23 cellular contexts compared by ENCODE assay signal in genomic region chr1:50354813-50355212, GRCh38.
DNase-seq lines count a peak whose midpoint lies in the region; ATAC-seq lines count a peak whose summit lies in the region.
"Had no signal": no experiment of that assay in that cellular context is flagged by ENCODE, and none has a peak within 500 bp of the region (broad histone marks: within the 10 kb centered on the region; RNA-seq: fewer than 3 reads in every experiment).

No MANE protein-coding gene starts in this region.

- no peaks in the 10 kb centered on the region for H3K4me1 ChIP-seq in trophoblast cell (ENCODE audit: control insufficient read depth in 1 of 2, insufficient read depth in 2 of 2, low read length in 2 of 2)
- H3K4me1 ChIP-seq: A549, Caco-2 had no signal

- no CpG with 5 or more reads among the region's 4 CpGs for WGBS in trophoblast cell (ENCODE audit: extremely low coverage, insufficient coverage, insufficient read length)

- H3K4me2 ChIP-seq in trophoblast cell (ENCODE audit: low read length) = no peak overlapping the region
- H3K4me2 ChIP-seq: A549 had no signal

- no peaks in the 10 kb centered on the region for H3K27me3 ChIP-seq in trophoblast cell (ENCODE audit: insufficient read depth, low read length)
- H3K27me3 ChIP-seq: BLaER1 treated with 17β-estradiol and CSF1 and Interleukin-3, amounts not matched to agents 10 nM and 100 nM had no signal

- no peaks in the 10 kb centered on the region for H3K79me2 ChIP-seq in trophoblast cell (ENCODE audit: control insufficient read depth, insufficient read depth, low read length, poor library complexity)

- H3K4ac ChIP-seq in trophoblast cell (ENCODE audit: low read depth, low read length) = no peak overlapping the region

- H3K79me1 ChIP-seq in trophoblast cell (ENCODE audit: low read length) = no peaks in the 10 kb centered on the region

- H4K91ac ChIP-seq in trophoblast cell (ENCODE audit: low read depth, low read length) = no peak overlapping the region

- H3K14ac ChIP-seq in trophoblast cell (ENCODE audit: low read length) = no peak overlapping the region

- H3K4me3 Mint-ChIP-seq in T-helper 17 cell = no peak overlapping the region
- H3K4me3 Mint-ChIP-seq: B cell; CD4-positive, alpha-beta T cell; CD8-positive, alpha-beta T cell had no signal

- peaks cover 4% of the 10 kb centered on the region for H3K4me1 Mint-ChIP-seq in T-helper 17 cell
- H3K4me1 Mint-ChIP-seq: B cell had no signal

- H3K27ac ChIP-seq in trophoblast cell (ENCODE audit: low read depth, low read length) = no peak overlapping the region
- H3K27ac ChIP-seq: 22Rv1; A549; BLaER1 treated with 17β-estradiol and CSF1 and Interleukin-3, amounts not matched to agents 10 nM and 100 nM; C4-2B had no signal

- peak overlapping the region; percentile 75 for H3K9ac ChIP-seq in trophoblast cell (ENCODE audit: low read length)
- H3K9ac ChIP-seq: BLaER1 treated with 17β-estradiol and CSF1 and Interleukin-3, amounts not matched to agents 10 nM and 100 nM had no signal

- no peak overlapping the region for H2AK5ac ChIP-seq in trophoblast cell (ENCODE audit: low read length)

- H2BK12ac ChIP-seq in trophoblast cell (ENCODE audit: low read length) = no peak overlapping the region

- no peaks in the 10 kb centered on the region for H3K36me3 ChIP-seq in trophoblast cell (ENCODE audit: control insufficient read depth in 1 of 2, insufficient read depth in 2 of 2, low read length in 2 of 2)
- H3K36me3 ChIP-seq: BLaER1 treated with 17β-estradiol and CSF1 and Interleukin-3, amounts not matched to agents 10 nM and 100 nM had no signal

- no peak overlapping the region for H4K12ac ChIP-seq in trophoblast cell (ENCODE audit: low read depth, low read length)

- peaks cover 3% of the 10 kb centered on the region for H3K9me3 ChIP-seq in trophoblast cell (ENCODE audit: insufficient read depth, low read depth, low read length)
- H3K9me3 ChIP-seq in T-helper 17 cell (ENCODE audit: control insufficient read depth, low read length, poor library complexity, severe bottlenecking) = no peaks in the 10 kb centered on the region
- H3K9me3 ChIP-seq: A549, Caco-2 had no signal

- H2BK120ac ChIP-seq in trophoblast cell (ENCODE audit: insufficient read depth, low read length, poor library complexity) = no peak overlapping the region

- H3K27me3 Mint-ChIP-seq in T-helper 17 cell = peaks cover 66% of the 10 kb centered on the region

- DNase-seq in NCI-H69 (lab: John Stamatoyannopoulos, UW) (peak; percentile 37), ecto neural progenitor cell (ENCODE audit: low spot score) (peak; percentile 32), trophoblast cell (no peak), T-helper 17 cell (no peak), NCI-H82 (lab: John Stamatoyannopoulos, UW) (no peak)
- DNase-seq: AML-193; Caco-2; Calu3; CD4-positive, alpha-beta T cell; CD8-positive, alpha-beta T cell; DMS 273 treated with DMSO at 0.1 percent for 48 hours; DMS153; DMS53; DMS79; DND-41; EL; GDM1 had no signal

- no peak for ATAC-seq in T-helper 17 cell
- ATAC-seq: A549; CD8-positive, alpha-beta T cell; GM12878 had no signal

- no peak overlapping the region for H3K23ac ChIP-seq in trophoblast cell (ENCODE audit: low read length)

- no peak overlapping the region for H2AFZ ChIP-seq in trophoblast cell (ENCODE audit: insufficient read depth, low read length, poor library complexity)

- H3K18ac ChIP-seq in trophoblast cell (ENCODE audit: low read length) = no peak overlapping the region

- no peaks in the 10 kb centered on the region for H3K36me3 Mint-ChIP-seq in T-helper 17 cell (ENCODE audit: low read depth)
- H3K36me3 Mint-ChIP-seq: CD8-positive, alpha-beta T cell had no signal

- no peak overlapping the region for H2BK5ac ChIP-seq in trophoblast cell (ENCODE audit: low read depth, low read length, poor library complexity)

- H3K4me3 ChIP-seq in trophoblast cell (ENCODE audit: low read depth, low read length) = no peak overlapping the region
- H3K4me3 ChIP-seq: A549; BLaER1 treated with 17β-estradiol and CSF1 and Interleukin-3, amounts not matched to agents 10 nM and 100 nM; GM12878 had no signal

- no peak overlapping the region for H3K27ac Mint-ChIP-seq in T-helper 17 cell
- H3K27ac Mint-ChIP-seq: B cell; CD4-positive, alpha-beta T cell; CD8-positive, alpha-beta T cell had no signal

- H4K8ac ChIP-seq in trophoblast cell (ENCODE audit: low read depth, low read length) = no peak overlapping the region

Comparison
In these comparisons a context has a peak if more than half of its experiments do, and no peak if none do; other contexts are left out.
1. DNase-seq: peak in NCI-H69 (single experiment) and ecto neural progenitor cell (single experiment); none in trophoblast cell (0 of 2), T-helper 17 cell (0 of 3) and NCI-H82 (single experiment).